18 cellular contexts compared by ENCODE assay signal in the genomic region with DNA sequence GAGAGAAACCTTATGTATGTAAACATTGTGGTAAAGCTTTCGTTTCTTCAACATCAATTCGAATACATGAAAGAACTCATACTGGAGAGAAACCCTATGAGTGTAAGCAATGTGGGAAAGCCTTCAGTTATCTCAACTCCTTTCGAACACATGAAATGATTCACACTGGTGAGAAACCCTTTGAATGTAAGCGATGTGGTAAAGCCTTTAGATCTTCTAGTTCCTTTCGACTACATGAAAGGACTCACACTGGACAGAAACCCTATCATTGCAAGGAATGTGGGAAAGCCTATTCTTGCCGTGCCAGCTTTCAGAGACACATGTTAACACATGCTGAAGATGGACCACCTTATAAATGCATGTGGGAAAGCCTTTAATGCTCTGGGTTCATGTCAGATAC. TPM values are rescaled to one million over a fixed set of nuclear protein-coding genes. Genes with fewer than 3 reads are reported as not detected.
DNase-seq lines count a peak whose midpoint lies in the region; TF ChIP-seq lines count a peak whose summit lies in the region.
"Had no signal": no experiment of that assay in that cellular context is flagged by ENCODE, and none has a peak within 500 bp of the region (broad histone marks: within the 10 kb centered on the region; RNA-seq: fewer than 3 reads in every experiment).

No MANE protein-coding gene starts in this region.

- TF ChIP-seq CTCF in MCF 10A (IDR thresholded peaks at IDR 0.05; ENCODE audit: unreplicated experiment) = no peak
- TF ChIP-seq CTCF in mammary epithelial cell (conservative IDR thresholded peaks at IDR 0.05 in 1 of 2, IDR thresholded peaks at IDR 0.05 in 1 of 2; ENCODE audit: extremely low read depth in 1 of 2, insufficient read depth in 1 of 2, low read depth in 1 of 2, low read length in 2 of 2) = no peak

- in situ Hi-C loops in mammary epithelial cell (cut with MboI; ENCODE audit: low sequenced_read_pairs in 2 of 2) = no loop called here

- no peak overlapping the region for H3K9ac ChIP-seq in mammary epithelial cell (ENCODE audit: insufficient read depth, low read length)
- H3K9ac ChIP-seq in iPS-20b (ENCODE audit: low read depth, low read length) = no peak overlapping the region
- H3K9ac ChIP-seq in neuronal stem cell (ENCODE audit: low read depth, low read length, poor library complexity) = no peak overlapping the region

- H3K4me3 Mint-ChIP-seq in MCF 10A (ENCODE audit: unreplicated experiment) = no peak overlapping the region

- H3K4me3 ChIP-seq in mammary epithelial cell (replicated peaks in 1 of 3; ENCODE audit: insufficient read depth in 1 of 3, low read depth in 2 of 3, low read length in 3 of 3) = no peak overlapping the region
- peak overlapping the region; percentile 15; the same call in 1 of the 2 replicates for H3K4me3 ChIP-seq in iPS-20b (ENCODE audit: low read length)
- no peak overlapping the region for H3K4me3 ChIP-seq in neuronal stem cell (ENCODE audit: low read length in 2 of 2)
- H3K4me3 ChIP-seq: SJSA1 had no signal

- no peak overlapping the region for H2BK12ac ChIP-seq in neuronal stem cell (ENCODE audit: low read length)

- no peak overlapping the region for H2BK15ac ChIP-seq in neuronal stem cell (ENCODE audit: low read length)

- POLR2A ChIA-PET in MCF 10A (lab: Yijun Ruan, JAX) = interaction anchor here (0.6 kb wide), 1 partner anchor 418 kb away, joined by 3 read pairs; no protein-coding TSS in a partner anchor

- intact Hi-C loops in MCF 10A (cut with micrococcal nuclease) (no loop called here), mammary epithelial cell (cut with micrococcal nuclease) (no loop called here)

- no peaks in the 10 kb centered on the region for H3K27me3 Mint-ChIP-seq in MCF 10A (ENCODE audit: insufficient read depth, unreplicated experiment)

- peaks cover 54% of the 10 kb centered on the region for H3K36me3 Mint-ChIP-seq in MCF 10A (ENCODE audit: insufficient read depth, unreplicated experiment)

- peaks cover 2% of the 10 kb centered on the region for H3K79me2 ChIP-seq in mammary epithelial cell (ENCODE audit: insufficient read depth, low read length)

- H3K4ac ChIP-seq in neuronal stem cell (ENCODE audit: low read length) = no peak overlapping the region

- no peaks in the 10 kb centered on the region for H3K27me3 ChIP-seq in mammary epithelial cell (ENCODE audit: insufficient read depth, low read length)
- H3K27me3 ChIP-seq in iPS-20b (ENCODE audit: insufficient read depth, low read length) = no peaks in the 10 kb centered on the region
- H3K27me3 ChIP-seq in neuronal stem cell (ENCODE audit: control insufficient read depth in 3 of 3, insufficient read depth in 3 of 3, low read depth in 1 of 3, low read length in 3 of 3) = no peaks in the 10 kb centered on the region
- H3K27me3 ChIP-seq: SJSA1 had no signal

- no peak overlapping the region for H3K23ac ChIP-seq in neuronal stem cell (ENCODE audit: low read depth, low read length, poor library complexity)

- H2AFZ ChIP-seq in mammary epithelial cell (ENCODE audit: low read depth, low read length) (no peak overlapping the region), neuronal stem cell (ENCODE audit: low read length) (no peak overlapping the region)

- H4K91ac ChIP-seq in neuronal stem cell (ENCODE audit: low read depth, low read length, poor library complexity) = no peak overlapping the region

- peaks cover 27% of the 10 kb centered on the region for H3K9me3 Mint-ChIP-seq in MCF 10A (ENCODE audit: unreplicated experiment)

- H3K36me3 ChIP-seq in mammary epithelial cell (ENCODE audit: insufficient read depth, low read length) = peaks cover 9% of the 10 kb centered on the region
- peaks cover 59% of the 10 kb centered on the region for H3K36me3 ChIP-seq in iPS-20b (ENCODE audit: insufficient read depth, low read depth, low read length)
- peaks cover 32 to 83% of the 10 kb centered on the region in 2 donors for H3K36me3 ChIP-seq in neuronal stem cell (replicated peaks in 1 of 2; ENCODE audit: control insufficient read depth in 2 of 2, insufficient read depth in 2 of 2, low read length in 2 of 2)

- H3K27ac Mint-ChIP-seq in MCF 10A (ENCODE audit: low read depth, unreplicated experiment) = no peak overlapping the region

- 97% methylated on average over 6 of the region's 6 CpGs for WGBS in mammary epithelial cell (ENCODE audit: low coverage, missing lambda C conversion rate)
- WGBS in neuronal stem cell (ENCODE audit: extremely low coverage in 2 of 2, insufficient read length in 2 of 2, insufficient replicate concordance in 1 of 2), 2 donors = no CpG with 5 or more reads among the region's 6 CpGs

- CTCF ChIA-PET in MCF 10A (lab: Yijun Ruan, JAX) (no interaction called here), mammary epithelial cell (lab: Charles Lee; ENCODE audit: low non-redundant PET) (no interaction called here)

- H3K27ac ChIP-seq in mammary epithelial cell (ENCODE audit: insufficient read depth, low read depth, low read length) (no peak overlapping the region), iPS-20b (ENCODE audit: low read length) (no peak overlapping the region), neuronal stem cell (replicated peaks; ENCODE audit: low read length) (no peak overlapping the region)
- H3K27ac ChIP-seq: SJSA1 had no signal

- BruUV-seq in MCF 10A (replicated peaks; lab: Mats Ljungman, UMichigan) (no TSS peak), mammary epithelial cell (replicated peaks; lab: Mats Ljungman, UMichigan) (no TSS peak)

- H3K4me1 ChIP-seq in mammary epithelial cell (ENCODE audit: insufficient read depth, low read length) (no peaks in the 10 kb centered on the region), iPS-20b (ENCODE audit: insufficient read depth, low read length) (no peaks in the 10 kb centered on the region), neuronal stem cell (ENCODE audit: control insufficient read depth in 2 of 2, insufficient read depth in 1 of 2, low read depth in 1 of 2, low read length in 2 of 2) (no peaks in the 10 kb centered on the region)
- H3K4me1 ChIP-seq: Caco-2, SJSA1 had no signal

- dilution Hi-C loops in mammary epithelial cell (cut with HindIII; ENCODE audit: low sequenced_read_pairs) = loop anchor here (5.0 kb wide), 1 partner anchor 85 kb away; no protein-coding TSS in a partner anchor

- peaks cover 3% of the 10 kb centered on the region for H3K79me1 ChIP-seq in neuronal stem cell (ENCODE audit: low read depth, low read length)

- no peaks in the 10 kb centered on the region for H3K4me1 Mint-ChIP-seq in MCF 10A (ENCODE audit: insufficient read depth, unreplicated experiment)

- H3K4me2 ChIP-seq in mammary epithelial cell (ENCODE audit: insufficient read depth, low read depth, low read length) (no peak overlapping the region), neuronal stem cell (ENCODE audit: insufficient read depth, low read length, poor library complexity, severe bottlenecking) (no peak overlapping the region)

- no peak overlapping the region for H2BK5ac ChIP-seq in neuronal stem cell (ENCODE audit: low read length)

- H3K14ac ChIP-seq in neuronal stem cell (ENCODE audit: low read length) = no peak overlapping the region

- H2AK5ac ChIP-seq in neuronal stem cell (ENCODE audit: low read depth, low read length) = no peak overlapping the region

- no peak overlapping the region for H4K8ac ChIP-seq in neuronal stem cell (ENCODE audit: low read depth, low read length)

- no peak overlapping the region for H3K18ac ChIP-seq in neuronal stem cell (ENCODE audit: low read length)

- H3K9me3 ChIP-seq in mammary epithelial cell (replicated peaks; ENCODE audit: insufficient read depth, low read length) = peaks cover 55% of the 10 kb centered on the region
- peaks cover 92% of the 10 kb centered on the region for H3K9me3 ChIP-seq in iPS-20b (ENCODE audit: insufficient read depth, low read depth, low read length)
- peaks cover 42 to 95% of the 10 kb centered on the region in 2 donors for H3K9me3 ChIP-seq in neuronal stem cell (replicated peaks in 1 of 2; ENCODE audit: control insufficient read depth in 2 of 2, insufficient read depth in 1 of 2, low read depth in 1 of 2, low read length in 2 of 2)

- DNase-seq in MCF 10A (ENCODE audit: unreplicated experiment) (peak; percentile 0), mammary epithelial cell (no peak), amniotic epithelial cell (ENCODE audit: low read depth) (peak; percentile 17), NCI-H1048 (lab: John Stamatoyannopoulos, UW) (no peak), NCI-H526 treated with DMSO at 0.1 percent for 48 hours (lab: John Stamatoyannopoulos, UW) (no peak), NCI-H526 (lab: John Stamatoyannopoulos, UW) (no peak), neuronal stem cell (ENCODE audit: low spot score) (no peak)
- DNase-seq: 8988T, C1 segment of cervical spinal cord, Caco-2, DND-41, GF-D8, Karpas-422, NCI-H1417, NCI-H1930, NCI-H510A treated with DMSO at 0.1 percent for 48 hours had no signal

- no peaks in the 10 kb centered on the region for H4K20me1 ChIP-seq in mammary epithelial cell (ENCODE audit: insufficient read depth, low read length)

- H2BK120ac ChIP-seq in neuronal stem cell (ENCODE audit: low read depth, low read length) = no peak overlapping the region

RNA-seq across cellular contexts. Expression of gene ZNF136, which starts 24.7 kb away (rescaled TPM):
- total RNA-seq in MCF 10A (2022) (3.7 and 4.3 TPM in 2 replicates), mammary epithelial cell (1 to 10 TPM; 5.4 to 6.7 TPM)
- 1.2 TPM for polyA plus RNA-seq in mammary epithelial cell
- not detected for polyA minus RNA-seq in mammary epithelial cell
- polyA plus RNA-seq in neuronal stem cell (2013, experiment 1 of 2) = 8.4 TPM
- polyA plus RNA-seq in neuronal stem cell (2013, experiment 2 of 2) = 8.8 TPM

RNA-seq across cellular contexts. Expression of gene ZNF625, which starts 31.1 kb away (rescaled TPM):
- total RNA-seq in MCF 10A (2022) (0.37 TPM in 1 of 2 replicates, not detected in the other), mammary epithelial cell (10 to 100 TPM in 1 of 2 donors, 1 to 10 TPM in 1; 5.7 to 11.7 TPM)
- polyA plus RNA-seq in mammary epithelial cell = 1.2 TPM
- 20.1 TPM for polyA minus RNA-seq in mammary epithelial cell
- polyA plus RNA-seq in neuronal stem cell (2013, experiment 1 of 2) = 8.9 TPM
- polyA plus RNA-seq in neuronal stem cell (2013, experiment 2 of 2) = 9.8 TPM
- total RNA-seq: Caco-2 had no signal

RNA-seq across cellular contexts. Expression of gene ZNF20, which starts 47.5 kb away (rescaled TPM):
- total RNA-seq in MCF 10A (2022) (1.4 and 4.0 TPM in 2 replicates), mammary epithelial cell (1 to 10 TPM; 5.2 to 7.3 TPM)
- 2.1 TPM for polyA plus RNA-seq in mammary epithelial cell
- not detected for polyA minus RNA-seq in mammary epithelial cell
- polyA plus RNA-seq in neuronal stem cell (2013, experiment 1 of 2) = 8.0 TPM
- 7.8 TPM for polyA plus RNA-seq in neuronal stem cell (2013, experiment 2 of 2)

Comparison
In these comparisons a context has a peak if more than half of its experiments do, and no peak if none do; other contexts are left out.
1. DNase-seq: peak in MCF 10A (single experiment) and amniotic epithelial cell (single experiment); none in mammary epithelial cell (single experiment), NCI-H1048 (single experiment), NCI-H526 treated with DMSO at 0.1 percent for 48 hours (single experiment), NCI-H526 (0 of 2) and neuronal stem cell (single experiment).